Comparison of ENCODE assay signal across 29 cellular contexts in genomic region chr4:104575293-104575692, GRCh38.
"Had no signal": no experiment of that assay in that cellular context is flagged by ENCODE, and none has a peak within 500 bp of the region (broad histone marks: within the 10 kb centered on the region; RNA-seq: fewer than 3 reads in every experiment).

No MANE protein-coding gene starts in this region.

- H3K4me2 ChIP-seq: KMS-11, SK-N-SH had no signal

- H3K36me3 Mint-ChIP-seq: activated CD4-positive, alpha-beta memory T cell treated with anti-CD3 and anti-CD28 coated beads for 36 hours; activated naive CD8-positive, alpha-beta T cell treated with anti-CD3 and anti-CD28 coated beads for 36 hours had no signal

- H3K4me1 Mint-ChIP-seq: activated naive CD8-positive, alpha-beta T cell treated with anti-CD3 and anti-CD28 coated beads for 36 hours had no signal

- H3K36me3 ChIP-seq: brain microvascular endothelial cell, SJSA1 had no signal

- H3K9me3 ChIP-seq: SJSA1, SK-N-SH had no signal

- H3K27ac ChIP-seq: brain microvascular endothelial cell, KMS-11, SJSA1 had no signal

- H3K9me3 Mint-ChIP-seq: activated CD4-positive, alpha-beta memory T cell treated with anti-CD3 and anti-CD28 coated beads for 36 hours; activated naive CD8-positive, alpha-beta T cell treated with anti-CD3 and anti-CD28 coated beads for 36 hours; activated T-cell treated with anti-CD3 and anti-CD28 coated beads, Interleukin-2, amount 50 U/mL, for 4 hours; activated T-helper 1 cell treated with anti-CD3 and anti-CD28 coated beads, Interleukin-12 subunit alpha, Interleukin-12 subunit beta, Interleukin-2, Interleukin-4 antibody, amounts not matched to agents 30 ng/mL and 10 ng/mL and 1 ng/mL, durations not matched to agents 14 hours and 24 hours and 36 hours; T-helper 1 cell treated with Interleukin-12 subunit alpha and Interleukin-12 subunit beta and Interleukin-4 antibody, amounts not matched to agents 30 μg/mL and 1 μg/mL, for 36 hours; T-helper 2 cell treated with Interferon-gamma antibody and Interleukin-4, amounts not matched to agents 5 μg/mL and 100 μg/mL, for 36 hours had no signal

- H3K27me3 Mint-ChIP-seq: activated CD4-positive, alpha-beta memory T cell treated with anti-CD3 and anti-CD28 coated beads for 36 hours had no signal

- DNase-seq: activated CD4-positive, alpha-beta memory T cell treated with anti-CD3 and anti-CD28 coated beads for 36 hours; activated CD4-positive, alpha-beta T cell treated with anti-CD3 and anti-CD28 coated beads for 4 hours; activated CD4-positive, alpha-beta T cell treated with anti-CD3 and anti-CD28 coated beads, Interleukin-2, amount 50 U/mL, for 1 hour; activated CD8-positive, alpha-beta memory T cell treated with anti-CD3 and anti-CD28 coated beads, Interleukin-2, amount 50 U/mL, for 4 hours; activated gamma-delta T cell treated with Interleukin-2 at 50 U/mL for 16 hours; activated naive CD4-positive, alpha-beta T cell treated with anti-CD3 and anti-CD28 coated beads, Interleukin-2, amount 50 U/mL, for 16 hours; activated naive CD8-positive, alpha-beta T cell treated with anti-CD3 and anti-CD28 coated beads for 36 hours; activated T-cell treated with anti-CD3 and anti-CD28 coated beads for 4 hours; activated T-cell treated with anti-CD3 and anti-CD28 coated beads, Interleukin-2, amount 50 U/mL, for 4 hours; amniotic stem cell; aorta; brain microvascular endothelial cell; central memory CD4-positive, alpha-beta T cell; MM.1S; NCI-H1092 treated with DMSO at 0.1 percent for 48 hours; NCI-H146; NCI-H187 treated with DMSO at 0.1 percent for 48 hours; NCI-H2081; NCI-H345; NCI-H524 treated with DMSO at 0.1 percent for 48 hours; RPMI8226; SHP77 treated with DMSO at 0.1 percent for 48 hours; SK-N-SH had no signal

- H3K27me3 ChIP-seq: brain microvascular endothelial cell, SJSA1 had no signal

- H3K27ac Mint-ChIP-seq: activated CD4-positive, alpha-beta memory T cell treated with anti-CD3 and anti-CD28 coated beads for 36 hours; activated naive CD8-positive, alpha-beta T cell treated with anti-CD3 and anti-CD28 coated beads for 36 hours; activated T-helper 1 cell treated with anti-CD3 and anti-CD28 coated beads, Interleukin-12 subunit alpha, Interleukin-12 subunit beta, Interleukin-2, Interleukin-4 antibody, amounts not matched to agents 30 ng/mL and 10 ng/mL and 1 ng/mL, durations not matched to agents 14 hours and 24 hours and 36 hours; T-helper 1 cell treated with Interleukin-12 subunit alpha and Interleukin-12 subunit beta and Interleukin-4 antibody, amounts not matched to agents 30 μg/mL and 1 μg/mL, for 36 hours; T-helper 2 cell treated with Interferon-gamma antibody and Interleukin-4, amounts not matched to agents 5 μg/mL and 100 μg/mL, for 36 hours had no signal

- H3K4me3 ChIP-seq: SJSA1 had no signal

- ATAC-seq: activated T-cell treated with anti-CD3 and anti-CD28 coated beads, Interleukin-2, amount 50 U/mL, for 4 hours; Panc1 had no signal

- H3K4me3 Mint-ChIP-seq: activated CD4-positive, alpha-beta memory T cell treated with anti-CD3 and anti-CD28 coated beads for 36 hours; activated naive CD8-positive, alpha-beta T cell treated with anti-CD3 and anti-CD28 coated beads for 36 hours; activated T-cell treated with anti-CD3 and anti-CD28 coated beads, Interleukin-2, amount 50 U/mL, for 4 hours; activated T-helper 1 cell treated with anti-CD3 and anti-CD28 coated beads, Interleukin-12 subunit alpha, Interleukin-12 subunit beta, Interleukin-2, Interleukin-4 antibody, amounts not matched to agents 30 ng/mL and 10 ng/mL and 1 ng/mL, durations not matched to agents 14 hours and 24 hours and 36 hours; T-helper 1 cell treated with Interleukin-12 subunit alpha and Interleukin-12 subunit beta and Interleukin-4 antibody, amounts not matched to agents 30 μg/mL and 1 μg/mL, for 36 hours; T-helper 2 cell treated with Interferon-gamma antibody and Interleukin-4, amounts not matched to agents 5 μg/mL and 100 μg/mL, for 36 hours had no signal

- H3K9ac ChIP-seq: KMS-11, SK-N-SH had no signal
